27 cellular contexts compared by ENCODE assay signal in genomic region chr6:93801101-93801847, GRCh38.
"Had no signal": no experiment of that assay in that cellular context is flagged by ENCODE, and none has a peak within 500 bp of the region (broad histone marks: within the 10 kb centered on the region; RNA-seq: fewer than 3 reads in every experiment).

No MANE protein-coding gene starts in this region.

- DNase-seq: activated CD4-positive, alpha-beta memory T cell treated with anti-CD3 and anti-CD28 coated beads, Interleukin-2, amount 10 ng/mL, durations not matched to agents 7 days and 5 days; activated CD4-positive, alpha-beta T cell treated with anti-CD3 and anti-CD28 coated beads for 36 hours; activated CD4-positive, alpha-beta T cell treated with anti-CD3 and anti-CD28 coated beads, Interleukin-2, amount 50 U/mL, for 1 hour; activated gamma-delta T cell treated with Interleukin-2 at 50 U/mL for 16 hours; activated naive CD4-positive, alpha-beta T cell treated with anti-CD3 and anti-CD28 coated beads, Interleukin-2, amount 10 ng/mL, durations not matched to agents 7 days and 5 days; activated naive CD8-positive, alpha-beta T cell treated with anti-CD3 and anti-CD28 coated beads for 36 hours; activated T-cell treated with anti-CD3 and anti-CD28 coated beads for 4 hours; activated T-cell treated with anti-CD3 and anti-CD28 coated beads, Interleukin-2, amount 50 U/mL, for 48 hours; brain microvascular endothelial cell; MG63; MV-4-11; NCI-H1092 treated with DMSO at 0.1 percent for 48 hours; NCI-H1417 treated with DMSO at 0.1 percent for 48 hours; NCI-H1694; NCI-H2029; NCI-H510A treated with DMSO at 0.1 percent for 48 hours; NCI-H69; NK-92 treated with Interleukin-12 subunit alpha and Interleukin-12 subunit beta, amount 100 ng/mL, for 24 hours; OCI-M1; RPMI8226; SK-N-SH; T-helper 1 cell had no signal

- H3K27ac Mint-ChIP-seq: activated CD4-positive, alpha-beta memory T cell treated with anti-CD3 and anti-CD28 coated beads, Interleukin-2, amount 10 ng/mL, durations not matched to agents 7 days and 5 days; activated CD4-positive, alpha-beta T cell treated with anti-CD3 and anti-CD28 coated beads for 36 hours; activated naive CD4-positive, alpha-beta T cell treated with anti-CD3 and anti-CD28 coated beads, Interleukin-2, amount 10 ng/mL, durations not matched to agents 7 days and 5 days; activated naive CD8-positive, alpha-beta T cell treated with anti-CD3 and anti-CD28 coated beads for 36 hours; activated T-helper 17 cell treated with anti-CD3 and anti-CD28 coated beads, Interleukin-2, amount 50 U/mL, for 72 hours had no signal

- H3K4me2 ChIP-seq: SK-N-SH had no signal

- H3K27ac ChIP-seq: brain microvascular endothelial cell, cardiac muscle cell, VCaP had no signal

- ATAC-seq: activated CD4-positive, alpha-beta T cell treated with anti-CD3 and anti-CD28 coated beads for 36 hours; activated T-helper 17 cell treated with anti-CD3 and anti-CD28 coated beads, Interleukin-2, amount 50 U/mL, for 72 hours; Panc1; Right ventricle myocardium inferior had no signal

- H3K36me3 Mint-ChIP-seq: activated naive CD4-positive, alpha-beta T cell treated with anti-CD3 and anti-CD28 coated beads, Interleukin-2, amount 10 ng/mL, durations not matched to agents 7 days and 5 days; activated naive CD8-positive, alpha-beta T cell treated with anti-CD3 and anti-CD28 coated beads for 36 hours had no signal

- H3K4me3 ChIP-seq: cardiac muscle cell, MG63 had no signal

- H3K9ac ChIP-seq: SK-N-SH had no signal

- H3K27me3 ChIP-seq: brain microvascular endothelial cell, cardiac muscle cell, MG63 had no signal

- H3K36me3 ChIP-seq: brain microvascular endothelial cell, cardiac muscle cell, MG63 had no signal

- H3K4me1 Mint-ChIP-seq: activated CD4-positive, alpha-beta memory T cell treated with anti-CD3 and anti-CD28 coated beads, Interleukin-2, amount 10 ng/mL, durations not matched to agents 7 days and 5 days; activated CD4-positive, alpha-beta T cell treated with anti-CD3 and anti-CD28 coated beads for 36 hours; activated naive CD4-positive, alpha-beta T cell treated with anti-CD3 and anti-CD28 coated beads, Interleukin-2, amount 10 ng/mL, durations not matched to agents 7 days and 5 days; activated naive CD8-positive, alpha-beta T cell treated with anti-CD3 and anti-CD28 coated beads for 36 hours; activated T-helper 17 cell treated with anti-CD3 and anti-CD28 coated beads, Interleukin-2, amount 50 U/mL, for 72 hours had no signal

- H3K9me3 ChIP-seq: MG63, SK-N-SH had no signal

- H3K4me3 Mint-ChIP-seq: activated CD4-positive, alpha-beta memory T cell treated with anti-CD3 and anti-CD28 coated beads, Interleukin-2, amount 10 ng/mL, durations not matched to agents 7 days and 5 days; activated CD4-positive, alpha-beta T cell treated with anti-CD3 and anti-CD28 coated beads for 36 hours; activated naive CD4-positive, alpha-beta T cell treated with anti-CD3 and anti-CD28 coated beads, Interleukin-2, amount 10 ng/mL, durations not matched to agents 7 days and 5 days; activated naive CD8-positive, alpha-beta T cell treated with anti-CD3 and anti-CD28 coated beads for 36 hours; activated T-helper 17 cell treated with anti-CD3 and anti-CD28 coated beads, Interleukin-2, amount 50 U/mL, for 72 hours had no signal

- H3K9me3 Mint-ChIP-seq: activated naive CD8-positive, alpha-beta T cell treated with anti-CD3 and anti-CD28 coated beads for 36 hours had no signal

- H3K27me3 Mint-ChIP-seq: activated CD4-positive, alpha-beta memory T cell treated with anti-CD3 and anti-CD28 coated beads, Interleukin-2, amount 10 ng/mL, durations not matched to agents 7 days and 5 days; activated CD4-positive, alpha-beta T cell treated with anti-CD3 and anti-CD28 coated beads for 36 hours; activated naive CD4-positive, alpha-beta T cell treated with anti-CD3 and anti-CD28 coated beads, Interleukin-2, amount 10 ng/mL, durations not matched to agents 7 days and 5 days; activated naive CD8-positive, alpha-beta T cell treated with anti-CD3 and anti-CD28 coated beads for 36 hours; activated T-helper 17 cell treated with anti-CD3 and anti-CD28 coated beads, Interleukin-2, amount 50 U/mL, for 72 hours had no signal
